In genomic region chr11:17014774-17015638, GRCh38 we compare ENCODE assay signal across 8 cellular contexts.
A peak's percentile ranks its signal among the peaks of the same experiment; 100 is the strongest.
DNase-seq lines count a peak whose midpoint lies in the region; ATAC-seq lines count a peak whose summit lies in the region.

No MANE protein-coding gene starts in this region.

- no peak overlapping the region for H3K9ac ChIP-seq in muscle layer of colon (ENCODE audit: low read length)

- no peaks in the 10 kb centered on the region for H3K36me3 ChIP-seq in muscle layer of colon (ENCODE audit: insufficient read depth, low read length)

- H3K27me3 ChIP-seq in muscle layer of colon (ENCODE audit: control insufficient read depth in 1 of 2, insufficient read depth in 2 of 2, low read length in 2 of 2): peaks cover 0 to 6% of the 10 kb centered on the region in 2 donors

- peak overlapping the region; percentile 49 to 67 for H3K4me3 ChIP-seq in muscle layer of colon (ENCODE audit: low read depth in 1 of 2, low read length in 2 of 2)

- H3K27ac ChIP-seq in muscle layer of colon (ENCODE audit: low read depth, low read length): no peak overlapping the region

- peaks cover 8% of the 10 kb centered on the region for H3K4me1 Mint-ChIP-seq in T-helper 2 cell treated with Interferon-gamma antibody and Interleukin-4, amounts not matched to agents 5 μg/mL and 100 μg/mL, for 36 hours (ENCODE audit: low read depth)
- H3K4me1 Mint-ChIP-seq in effector memory CD8-positive, alpha-beta T cell (ENCODE audit: low read depth in 2 of 2): peaks cover 4 to 7% of the 10 kb centered on the region in 2 donors

- peaks cover 5% of the 10 kb centered on the region for H3K4me1 ChIP-seq in muscle layer of colon (ENCODE audit: insufficient read depth, low read length)

- DNase-seq in ELF-1 (ENCODE audit: low read depth, low spot score): peak; percentile 53
- peak; percentile 62 for DNase-seq in HuH-7 (ENCODE audit: low spot score)
- DNase-seq in T-helper 2 cell treated with Interferon-gamma antibody and Interleukin-4, amounts not matched to agents 5 μg/mL and 100 μg/mL, for 36 hours (ENCODE audit: low spot score): peak; percentile 16
- DNase-seq in effector memory CD8-positive, alpha-beta T cell: peak; percentile 3 to 10 (median 10)
- DNase-seq in NCI-H187 (lab: John Stamatoyannopoulos, UW): no peak

- H3K9me3 ChIP-seq in muscle layer of colon (ENCODE audit: low read length): no peaks in the 10 kb centered on the region

- H3K36me3 Mint-ChIP-seq in T-helper 2 cell treated with Interferon-gamma antibody and Interleukin-4, amounts not matched to agents 5 μg/mL and 100 μg/mL, for 36 hours (ENCODE audit: low read depth): peaks cover 3% of the 10 kb centered on the region
- H3K36me3 Mint-ChIP-seq in effector memory CD8-positive, alpha-beta T cell (ENCODE audit: insufficient read depth): no peaks in the 10 kb centered on the region

- H3K27ac Mint-ChIP-seq in T-helper 2 cell treated with Interferon-gamma antibody and Interleukin-4, amounts not matched to agents 5 μg/mL and 100 μg/mL, for 36 hours: peak overlapping the region; percentile 20
- H3K27ac Mint-ChIP-seq in effector memory CD8-positive, alpha-beta T cell: peak overlapping the region; percentile 78 to 88

- H3K9me3 Mint-ChIP-seq in T-helper 2 cell treated with Interferon-gamma antibody and Interleukin-4, amounts not matched to agents 5 μg/mL and 100 μg/mL, for 36 hours: no peaks in the 10 kb centered on the region
- no peaks in the 10 kb centered on the region for H3K9me3 Mint-ChIP-seq in effector memory CD8-positive, alpha-beta T cell

- ATAC-seq in effector memory CD8-positive, alpha-beta T cell (replicated peaks): peak; percentile 68
- ATAC-seq in GM19452 (IDR thresholded peaks at IDR 0.05; ENCODE audit: unreplicated experiment) (no peak), GM18861 (IDR thresholded peaks at IDR 0.05; ENCODE audit: unreplicated experiment) (no peak)

- peaks cover 39% of the 10 kb centered on the region for H3K27me3 Mint-ChIP-seq in T-helper 2 cell treated with Interferon-gamma antibody and Interleukin-4, amounts not matched to agents 5 μg/mL and 100 μg/mL, for 36 hours (ENCODE audit: low read depth)
- H3K27me3 Mint-ChIP-seq in effector memory CD8-positive, alpha-beta T cell: peaks cover 17 to 18% of the 10 kb centered on the region in 2 donors

- peak overlapping the region; percentile 86 for H3K4me3 Mint-ChIP-seq in T-helper 2 cell treated with Interferon-gamma antibody and Interleukin-4, amounts not matched to agents 5 μg/mL and 100 μg/mL, for 36 hours
- H3K4me3 Mint-ChIP-seq in effector memory CD8-positive, alpha-beta T cell: peak overlapping the region; percentile 92 to 95

Comparison
In these comparisons a context has a peak if more than half of its experiments do, and no peak if none do; other contexts are left out.
1. DNase-seq: peak in ELF-1 (single experiment), HuH-7 (single experiment), T-helper 2 cell treated with Interferon-gamma antibody and Interleukin-4, amounts not matched to agents 5 μg/mL and 100 μg/mL, for 36 hours (single experiment) and effector memory CD8-positive, alpha-beta T cell (3 of 3); none in NCI-H187 (0 of 2).